Comparison of ENCODE assay signal across 8 cellular contexts in the genomic region with DNA sequence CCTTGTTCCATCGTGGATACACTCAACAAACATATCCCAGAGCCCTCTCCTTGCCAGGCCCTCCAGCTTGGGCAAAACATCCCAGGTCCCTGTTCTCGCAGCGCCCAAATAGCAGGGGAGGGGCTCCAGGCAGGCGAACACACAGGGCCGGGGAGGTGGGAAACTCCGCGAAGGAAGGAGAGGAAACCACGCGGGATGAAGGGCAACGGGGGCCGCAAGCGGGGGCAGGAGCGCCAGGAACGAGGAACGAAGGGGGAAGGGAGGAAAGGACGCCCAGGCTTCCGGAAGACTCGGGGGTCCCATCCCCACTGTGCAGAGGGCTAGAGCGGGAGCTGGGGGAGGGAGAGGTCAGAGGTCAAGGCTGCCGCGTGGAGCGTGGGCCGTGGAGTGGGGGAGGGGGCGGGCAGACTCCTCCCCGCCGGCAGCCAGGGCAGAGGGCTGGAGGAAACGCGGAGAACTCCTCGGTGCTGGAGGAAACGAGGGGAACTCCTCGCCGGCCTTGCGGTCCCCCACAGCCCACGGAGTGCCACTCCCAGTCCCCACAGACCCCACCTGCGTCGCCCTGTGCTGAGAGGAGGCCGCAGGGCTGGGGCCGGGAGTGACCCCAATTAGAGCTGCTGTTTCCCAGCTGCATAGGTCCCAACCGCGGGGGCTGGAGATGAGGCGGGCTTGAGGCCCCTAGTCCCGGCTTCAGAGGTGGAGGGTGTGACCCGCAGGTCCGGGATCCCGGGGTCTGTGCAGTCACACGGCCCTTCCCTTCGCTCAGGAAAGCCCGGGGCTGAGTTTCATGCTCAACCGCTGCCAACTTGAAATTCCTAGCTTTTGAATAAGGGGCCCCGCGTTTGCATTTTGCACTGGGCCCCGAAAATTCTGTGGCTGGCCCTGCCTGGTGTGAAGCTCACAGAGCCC. TPM values are rescaled to one million over a fixed set of nuclear protein-coding genes. Genes with fewer than 3 reads are reported as not detected.
DNase-seq lines count a peak whose midpoint lies in the region; ATAC-seq, FAIRE-seq and TF ChIP-seq lines count a peak whose summit lies in the region.

No MANE protein-coding gene starts in this region.

- H3K9me3 ChIP-seq in mononuclear cell (ENCODE audit: low read depth, low read length): no peaks in the 10 kb centered on the region
- H3K9me3 ChIP-seq in stomach: no peaks in the 10 kb centered on the region
- no peaks in the 10 kb centered on the region for H3K9me3 ChIP-seq in small intestine (ENCODE audit: control insufficient read depth, low read depth)

- TF ChIP-seq CTCF in brain microvascular endothelial cell (IDR thresholded peaks at IDR 0.05; ENCODE audit: low read depth, low read length, missing control alignments) (no peak), stomach (IDR thresholded peaks at IDR 0.05) (no peak)

- H3K4me3 Mint-ChIP-seq in T-cell: peak overlapping the region; percentile 77 to 82 (median 82)

- TF ChIP-seq POLR2A in GM18951 (IDR thresholded peaks at IDR 0.05; ENCODE audit: extremely low read depth, insufficient read depth, insufficient read length) (peak; percentile 18), stomach (IDR thresholded peaks at IDR 0.05) (no peak)

- no peaks in the 10 kb centered on the region for H3K36me3 ChIP-seq in brain microvascular endothelial cell (replicated peaks)
- H3K36me3 ChIP-seq in stomach: peaks cover 8 to 22% (median 10%) of the 10 kb centered on the region in 4 donors
- no peaks in the 10 kb centered on the region for H3K36me3 ChIP-seq in small intestine (ENCODE audit: control insufficient read depth in 2 of 2, insufficient read depth in 2 of 2, low read length in 2 of 2)

- peak in 1 of 4 experiments; percentile 16 for ATAC-seq in T-cell (replicated peaks in 1 of 4)
- ATAC-seq in HG03196 (IDR thresholded peaks at IDR 0.05; ENCODE audit: unreplicated experiment): no peak
- no peak for ATAC-seq in HG02840 (IDR thresholded peaks at IDR 0.05; ENCODE audit: low FRiP score, unreplicated experiment)

- no peaks in the 10 kb centered on the region for H3K9me3 Mint-ChIP-seq in T-cell

- POLR2A ChIA-PET in T-cell (lab: Charles Lee): interaction anchor here in 1 of 2 donors (0.8 to 0.9 kb wide), 2 partner anchors 8 to 9 kb away, joined by 5 to 7 read pairs; no protein-coding TSS in a partner anchor

- peak overlapping the region; percentile 17 for H3K4me3 ChIP-seq in brain microvascular endothelial cell (ENCODE audit: low read depth, low read length)
- H3K4me3 ChIP-seq in mononuclear cell (ENCODE audit: low read length): peak overlapping the region; percentile 21
- peak overlapping the region; percentile 37 to 94 (median 44) for H3K4me3 ChIP-seq in stomach
- peak overlapping the region in 1 of 2 donors; percentile 44 for H3K4me3 ChIP-seq in small intestine (ENCODE audit: low read depth in 1 of 2, low read length in 2 of 2)

- H3K4me1 Mint-ChIP-seq in T-cell: peaks cover 37 to 43% (median 40%) of the 10 kb centered on the region in 3 donors

- no peaks in the 10 kb centered on the region for H3K27me3 ChIP-seq in brain microvascular endothelial cell (replicated peaks)
- H3K27me3 ChIP-seq in mononuclear cell (ENCODE audit: insufficient read depth, low read length): no peaks in the 10 kb centered on the region
- H3K27me3 ChIP-seq in stomach: no peaks in the 10 kb centered on the region
- no peaks in the 10 kb centered on the region for H3K27me3 ChIP-seq in small intestine (ENCODE audit: control insufficient read depth in 2 of 2, insufficient read depth in 2 of 2, low read length in 2 of 2)

- CTCF ChIA-PET in T-cell (lab: Charles Lee): interaction anchor here (0.6 to 2.6 kb wide), 5 partner anchors 9 to 230 kb away, joined by 3 to 13 read pairs (median 3); no protein-coding TSS in a partner anchor

- H3K4me1 ChIP-seq in mononuclear cell (ENCODE audit: insufficient read depth, low read length) (peaks cover 48% of the 10 kb centered on the region), stomach (peaks cover 41 to 55% (median 52%) of the 10 kb centered on the region in 4 donors), small intestine (ENCODE audit: control insufficient read depth in 2 of 2, insufficient read depth in 1 of 2, low read depth in 1 of 2, low read length in 1 of 2) (no peaks in the 10 kb centered on the region)

- DNase-seq in T-cell (peak in 28 of 34 experiments; percentile 20 to 66 (median 51)), brain microvascular endothelial cell (no peak), stomach (no peak), small intestine (no peak)

- no peaks in the 10 kb centered on the region for H3K27me3 Mint-ChIP-seq in T-cell

- 35 to 56% (median 50%) methylated on average over 43 to 52 of the region's 52 CpGs for WGBS in stomach, 5 donors
- WGBS in small intestine, 3 donors: 32 to 60% (median 55%) methylated on average over 39 to 52 of the region's 52 CpGs

- H3K36me3 Mint-ChIP-seq in T-cell: peaks cover 12% of the 10 kb centered on the region

- no peak for FAIRE-seq in small intestine (lab: Jason Lieb, UNC)

- peak overlapping the region; percentile 91 to 92 for H3K27ac Mint-ChIP-seq in T-cell

- in situ Hi-C loops in GM18951 (cut with MboI; ENCODE audit: low sequenced_read_pairs, unreplicated experiment) (loop anchor here (5.0 to 25.0 kb wide), 3 partner anchors 92 to 822 kb away; no protein-coding TSS in a partner anchor), brain microvascular endothelial cell (cut with HindIII; ENCODE audit: low pct_ligation_motif_present, low sequenced_read_pairs) (no loop called here)

- no peak for TF ChIP-seq EP300 in stomach (IDR thresholded peaks at IDR 0.05)

- H3K27ac ChIP-seq in brain microvascular endothelial cell: no peak overlapping the region
- peak overlapping the region; percentile 65 to 92 (median 79) for H3K27ac ChIP-seq in stomach
- H3K27ac ChIP-seq in small intestine (ENCODE audit: low read depth in 1 of 2, low read length in 1 of 2): peak overlapping the region in 1 of 2 donors; percentile 52

- intact Hi-C loops in stomach (cut with DNase I; ENCODE audit: low total_unique reads): loop anchor here (10.0 kb wide), 1 partner anchor 205 kb away; no protein-coding TSS in a partner anchor

RNA-seq across cellular contexts. Expression of gene RBM38, which starts 1.2 kb away (rescaled TPM):
- 100 to 1,000 TPM; 111 to 271 (median 124) TPM for total RNA-seq in T-cell
- total RNA-seq in mononuclear cell: 242 TPM
- total RNA-seq in stomach: 10 to 100 TPM in 4 of 5 donors, 1 to 10 TPM in 1; 5.3 to 37.8 (median 13.6) TPM
- 10 to 100 TPM; 15.8 to 25.2 (median 17.0) TPM for polyA plus RNA-seq in stomach
- polyA plus RNA-seq in small intestine: 10 to 100 TPM; 13.2 to 17.5 (median 16.8) TPM

RNA-seq across cellular contexts. Expression of gene RAE1, which starts 38.9 kb away (rescaled TPM):
- 10 to 100 TPM; 29.0 to 41.1 (median 29.4) TPM for total RNA-seq in T-cell
- total RNA-seq in mononuclear cell: 37.6 TPM
- total RNA-seq in stomach: 10 to 100 TPM in 4 of 5 donors, 1 to 10 TPM in 1; 6.4 to 65.6 (median 16.7) TPM
- polyA plus RNA-seq in stomach: 10 to 100 TPM; 11.3 to 14.2 (median 12.1) TPM
- polyA plus RNA-seq in small intestine: 10 to 100 TPM; 15.7 to 19.7 (median 17.4) TPM

Comparison
In these comparisons a context has a peak if more than half of its experiments do, and no peak if none do; other contexts are left out.
1. DNase-seq: peak in T-cell (28 of 34); none in brain microvascular endothelial cell (single experiment), stomach (single experiment) and small intestine (single experiment).